ENCODE assay signal across 23 cellular contexts in the genomic region with DNA sequence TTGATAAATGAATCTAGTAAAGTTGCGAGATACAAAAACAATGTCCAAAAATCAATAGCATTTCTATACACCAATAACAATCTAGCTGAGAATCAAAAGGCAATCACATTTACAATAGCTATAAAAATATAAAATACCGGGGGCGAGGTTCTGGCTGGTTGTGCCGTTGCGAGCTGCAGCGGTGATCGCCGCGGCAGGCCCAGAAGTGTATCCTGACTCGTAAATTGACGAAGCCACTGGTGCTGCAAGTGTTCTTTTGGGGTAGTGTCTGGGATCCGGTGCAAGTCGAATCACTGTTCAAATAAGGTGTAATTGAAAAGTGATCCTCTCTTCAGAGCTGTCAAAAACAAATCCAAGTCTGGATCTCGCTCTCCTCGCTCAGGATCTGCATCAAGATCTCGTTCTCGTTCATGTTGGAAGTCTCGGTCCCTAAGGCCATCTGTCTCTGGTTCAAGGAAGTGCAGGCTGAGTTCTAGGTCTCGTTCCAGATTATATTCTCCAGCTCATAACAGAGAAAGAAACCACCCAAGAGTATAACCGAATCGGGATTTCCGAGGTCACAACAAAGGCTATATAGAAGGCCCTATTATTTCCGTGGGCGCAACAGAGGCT.
"Had no signal": no experiment of that assay in that cellular context is flagged by ENCODE, and none has a peak within 500 bp of the region (broad histone marks: within the 10 kb centered on the region; RNA-seq: fewer than 3 reads in every experiment).

No MANE protein-coding gene starts in this region.

- H3K4me3 ChIP-seq: coronary artery, dorsolateral prefrontal cortex, esophagus muscularis mucosa, gastroesophageal sphincter, heart left ventricle, hepatocyte, left lung, lower lobe of right lung had no signal

- H3K27me3 ChIP-seq: esophagus muscularis mucosa, foreskin keratinocyte, gastroesophageal sphincter, heart left ventricle, hepatocyte, left lung had no signal

- H3K27ac ChIP-seq: coronary artery, dorsolateral prefrontal cortex, esophagus muscularis mucosa, foreskin keratinocyte, gastroesophageal sphincter, heart left ventricle, hepatocyte, left lung, lower lobe of right lung had no signal

- H3K36me3 ChIP-seq: esophagus muscularis mucosa, gastroesophageal sphincter, heart left ventricle, left lung, lower lobe of right lung had no signal

- H2AFZ ChIP-seq: hepatocyte had no signal

- DNase-seq: dermis blood vessel endothelial cell; dorsolateral prefrontal cortex; effector CD4-positive, alpha-beta T cell; effector memory CD4-positive, alpha-beta T cell; foreskin keratinocyte; heart left ventricle; hypothalamus; immature natural killer cell; islet precursor cell; kidney; kidney glomerular epithelial cell; left ventricle myocardium superior; lower lobe of right lung; mesenchymal stem cell; naive thymus-derived CD4-positive, alpha-beta T cell had no signal

- ATAC-seq: foreskin keratinocyte; gastroesophageal sphincter; heart left ventricle; left lung; left ventricle myocardium superior; lower lobe of right lung; naive thymus-derived CD4-positive, alpha-beta T cell had no signal

- H3K4me2 ChIP-seq: hepatocyte had no signal

- H3K4me1 ChIP-seq: esophagus muscularis mucosa, foreskin keratinocyte, gastroesophageal sphincter, heart left ventricle, left lung, lower lobe of right lung had no signal

- FAIRE-seq: colon, endothelial cell of umbilical vein, frontal cortex, kidney had no signal

- H3K79me2 ChIP-seq: hepatocyte had no signal
